In the genomic region with DNA sequence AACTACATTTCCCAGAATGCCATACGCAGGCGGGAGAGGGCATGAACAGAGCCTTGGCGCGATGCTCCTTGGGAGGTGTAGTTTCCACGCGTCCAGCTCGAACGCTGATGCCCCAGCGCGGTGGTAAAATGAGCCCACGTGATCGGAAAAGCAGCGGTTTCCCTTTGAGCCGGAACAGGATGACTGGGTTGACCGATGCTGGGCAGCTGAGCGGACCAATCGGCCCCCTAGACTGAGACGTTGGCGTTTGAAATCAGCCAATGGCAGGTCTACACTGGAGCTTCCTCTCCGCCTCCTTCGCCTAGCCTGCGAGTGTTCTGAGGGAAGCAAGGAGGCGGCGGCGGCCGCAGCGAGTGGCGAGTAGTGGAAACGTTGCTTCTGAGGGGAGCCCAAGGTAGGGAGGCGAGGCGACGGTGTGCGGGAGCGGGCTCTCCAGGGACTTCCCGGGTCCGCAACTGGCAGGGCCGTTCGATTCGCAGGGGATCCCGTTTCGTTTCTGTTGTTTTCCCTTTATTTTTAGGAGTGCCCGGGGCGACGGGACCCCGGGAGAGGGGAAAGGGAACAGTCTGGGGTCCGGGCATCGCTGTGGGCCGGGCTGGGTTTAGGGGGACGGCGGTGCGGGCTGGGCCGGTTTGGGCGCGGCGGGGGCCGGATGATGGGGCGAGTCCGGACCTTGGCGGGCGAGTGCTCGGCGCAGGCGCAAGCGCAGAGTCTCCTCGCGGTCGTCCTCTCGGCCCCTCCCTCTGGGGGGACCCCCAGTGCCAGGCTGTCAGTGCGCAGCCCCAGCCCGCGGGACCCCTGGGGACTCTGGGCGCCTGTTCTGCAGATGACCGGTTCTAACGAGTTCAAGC, we compare ENCODE assay signal across 1 cellular context.
TF ChIP-seq lines count a peak whose summit lies in the region.

A gene with protein sequence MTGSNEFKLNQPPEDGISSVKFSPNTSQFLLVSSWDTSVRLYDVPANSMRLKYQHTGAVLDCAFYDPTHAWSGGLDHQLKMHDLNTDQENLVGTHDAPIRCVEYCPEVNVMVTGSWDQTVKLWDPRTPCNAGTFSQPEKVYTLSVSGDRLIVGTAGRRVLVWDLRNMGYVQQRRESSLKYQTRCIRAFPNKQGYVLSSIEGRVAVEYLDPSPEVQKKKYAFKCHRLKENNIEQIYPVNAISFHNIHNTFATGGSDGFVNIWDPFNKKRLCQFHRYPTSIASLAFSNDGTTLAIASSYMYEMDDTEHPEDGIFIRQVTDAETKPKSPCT (plus strand): TSS at position 311 of the 851 bp plus-strand sequence. CDS start 516 bp downstream, at position 827.

TF ChIP-seq in HEK293, 187 proteins besides CTCF, POLR2A, EP300 and RAD21 (continued from another document):
- peak; percentile 61 for TF ChIP-seq ZNF629 (tag by site-specific recombination; IDR thresholded peaks at IDR 0.05)
- TF ChIP-seq ZNF510 (tag by site-specific recombination; IDR thresholded peaks at IDR 0.05; ENCODE audit: insufficient replicate concordance) = no peak
- TF ChIP-seq, protein P1, sequence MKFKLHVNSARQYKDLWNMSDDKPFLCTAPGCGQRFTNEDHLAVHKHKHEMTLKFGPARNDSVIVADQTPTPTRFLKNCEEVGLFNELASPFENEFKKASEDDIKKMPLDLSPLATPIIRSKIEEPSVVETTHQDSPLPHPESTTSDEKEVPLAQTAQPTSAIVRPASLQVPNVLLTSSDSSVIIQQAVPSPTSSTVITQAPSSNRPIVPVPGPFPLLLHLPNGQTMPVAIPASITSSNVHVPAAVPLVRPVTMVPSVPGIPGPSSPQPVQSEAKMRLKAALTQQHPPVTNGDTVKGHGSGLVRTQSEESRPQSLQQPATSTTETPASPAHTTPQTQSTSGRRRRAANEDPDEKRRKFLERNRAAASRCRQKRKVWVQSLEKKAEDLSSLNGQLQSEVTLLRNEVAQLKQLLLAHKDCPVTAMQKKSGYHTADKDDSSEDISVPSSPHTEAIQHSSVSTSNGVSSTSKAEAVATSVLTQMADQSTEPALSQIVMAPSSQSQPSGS (tag by site-specific recombination; IDR thresholded peaks at IDR 0.05; ENCODE audit: low read depth) = no peak
- TF ChIP-seq, protein P2, sequence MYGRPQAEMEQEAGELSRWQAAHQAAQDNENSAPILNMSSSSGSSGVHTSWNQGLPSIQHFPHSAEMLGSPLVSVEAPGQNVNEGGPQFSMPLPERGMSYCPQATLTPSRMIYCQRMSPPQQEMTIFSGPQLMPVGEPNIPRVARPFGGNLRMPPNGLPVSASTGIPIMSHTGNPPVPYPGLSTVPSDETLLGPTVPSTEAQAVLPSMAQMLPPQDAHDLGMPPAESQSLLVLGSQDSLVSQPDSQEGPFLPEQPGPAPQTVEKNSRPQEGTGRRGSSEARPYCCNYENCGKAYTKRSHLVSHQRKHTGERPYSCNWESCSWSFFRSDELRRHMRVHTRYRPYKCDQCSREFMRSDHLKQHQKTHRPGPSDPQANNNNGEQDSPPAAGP (tag by site-specific recombination; IDR thresholded peaks at IDR 0.05) = no peak
- TF ChIP-seq, protein P3, sequence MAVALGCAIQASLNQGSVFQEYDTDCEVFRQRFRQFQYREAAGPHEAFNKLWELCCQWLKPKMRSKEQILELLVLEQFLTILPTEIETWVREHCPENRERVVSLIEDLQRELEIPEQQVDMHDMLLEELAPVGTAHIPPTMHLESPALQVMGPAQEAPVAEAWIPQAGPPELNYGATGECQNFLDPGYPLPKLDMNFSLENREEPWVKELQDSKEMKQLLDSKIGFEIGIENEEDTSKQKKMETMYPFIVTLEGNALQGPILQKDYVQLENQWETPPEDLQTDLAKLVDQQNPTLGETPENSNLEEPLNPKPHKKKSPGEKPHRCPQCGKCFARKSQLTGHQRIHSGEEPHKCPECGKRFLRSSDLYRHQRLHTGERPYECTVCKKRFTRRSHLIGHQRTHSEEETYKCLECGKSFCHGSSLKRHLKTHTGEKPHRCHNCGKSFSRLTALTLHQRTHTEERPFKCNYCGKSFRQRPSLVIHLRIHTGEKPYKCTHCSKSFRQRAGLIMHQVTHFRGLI (tag by site-specific recombination; IDR thresholded peaks at IDR 0.05) = peak; percentile 97
- peak; percentile 49; the same call in 1 of the 2 replicates for TF ChIP-seq ZBTB48 (tag by site-specific recombination; IDR thresholded peaks at IDR 0.05)
- TF ChIP-seq ZNF416 (tag by site-specific recombination; IDR thresholded peaks at IDR 0.05) = no peak
- no peak for TF ChIP-seq RBAK (tag by site-specific recombination; IDR thresholded peaks at IDR 0.05)
- TF ChIP-seq ZNF174 (tag by site-specific recombination; IDR thresholded peaks at IDR 0.05) = no peak
- TF ChIP-seq MZF1 (tag by site-specific recombination; IDR thresholded peaks at IDR 0.05; ENCODE audit: borderline replicate concordance) = no peak
- TF ChIP-seq, protein P4, sequence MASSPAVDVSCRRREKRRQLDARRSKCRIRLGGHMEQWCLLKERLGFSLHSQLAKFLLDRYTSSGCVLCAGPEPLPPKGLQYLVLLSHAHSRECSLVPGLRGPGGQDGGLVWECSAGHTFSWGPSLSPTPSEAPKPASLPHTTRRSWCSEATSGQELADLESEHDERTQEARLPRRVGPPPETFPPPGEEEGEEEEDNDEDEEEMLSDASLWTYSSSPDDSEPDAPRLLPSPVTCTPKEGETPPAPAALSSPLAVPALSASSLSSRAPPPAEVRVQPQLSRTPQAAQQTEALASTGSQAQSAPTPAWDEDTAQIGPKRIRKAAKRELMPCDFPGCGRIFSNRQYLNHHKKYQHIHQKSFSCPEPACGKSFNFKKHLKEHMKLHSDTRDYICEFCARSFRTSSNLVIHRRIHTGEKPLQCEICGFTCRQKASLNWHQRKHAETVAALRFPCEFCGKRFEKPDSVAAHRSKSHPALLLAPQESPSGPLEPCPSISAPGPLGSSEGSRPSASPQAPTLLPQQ (tag by site-specific recombination; IDR thresholded peaks at IDR 0.05) = no peak
- TF ChIP-seq ZFP37 (tag by site-specific recombination; IDR thresholded peaks at IDR 0.05) = no peak; the same call in 1 of the 2 replicates
- TF ChIP-seq ZNF19 (tag by site-specific recombination; IDR thresholded peaks at IDR 0.05; ENCODE audit: low read depth) = no peak
- TF ChIP-seq, protein P5, sequence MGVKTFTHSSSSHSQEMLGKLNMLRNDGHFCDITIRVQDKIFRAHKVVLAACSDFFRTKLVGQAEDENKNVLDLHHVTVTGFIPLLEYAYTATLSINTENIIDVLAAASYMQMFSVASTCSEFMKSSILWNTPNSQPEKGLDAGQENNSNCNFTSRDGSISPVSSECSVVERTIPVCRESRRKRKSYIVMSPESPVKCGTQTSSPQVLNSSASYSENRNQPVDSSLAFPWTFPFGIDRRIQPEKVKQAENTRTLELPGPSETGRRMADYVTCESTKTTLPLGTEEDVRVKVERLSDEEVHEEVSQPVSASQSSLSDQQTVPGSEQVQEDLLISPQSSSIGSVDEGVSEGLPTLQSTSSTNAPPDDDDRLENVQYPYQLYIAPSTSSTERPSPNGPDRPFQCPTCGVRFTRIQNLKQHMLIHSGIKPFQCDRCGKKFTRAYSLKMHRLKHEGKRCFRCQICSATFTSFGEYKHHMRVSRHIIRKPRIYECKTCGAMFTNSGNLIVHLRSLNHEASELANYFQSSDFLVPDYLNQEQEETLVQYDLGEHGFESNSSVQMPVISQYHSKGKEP (tag by site-specific recombination; IDR thresholded peaks at IDR 0.05) = no peak
- TF ChIP-seq PRDM1 (tag by site-specific recombination; IDR thresholded peaks at IDR 0.05) = no peak
- no peak for TF ChIP-seq ZNF157 (tag by site-specific recombination; IDR thresholded peaks at IDR 0.05)
- no peak for TF ChIP-seq ZNF23 (tag by site-specific recombination; IDR thresholded peaks at IDR 0.05; ENCODE audit: borderline replicate concordance)
- TF ChIP-seq ZNF391 (tag by site-specific recombination; IDR thresholded peaks at IDR 0.05; ENCODE audit: borderline replicate concordance, low read depth) = peak; percentile 41; the same call in 1 of the 2 replicates
- no peak for TF ChIP-seq ZNF514 (tag by site-specific recombination; IDR thresholded peaks at IDR 0.05)
- no peak for TF ChIP-seq SCRT2 (tag by site-specific recombination; IDR thresholded peaks at IDR 0.05)
- TF ChIP-seq ZNF354C (tag by site-specific recombination; IDR thresholded peaks at IDR 0.05; ENCODE audit: borderline replicate concordance, low read depth) = no peak
- TF ChIP-seq YY2 (tag by site-specific recombination; IDR thresholded peaks at IDR 0.05) = peak; percentile 42; the same call in 1 of the 2 replicates
- TF ChIP-seq, protein P6, sequence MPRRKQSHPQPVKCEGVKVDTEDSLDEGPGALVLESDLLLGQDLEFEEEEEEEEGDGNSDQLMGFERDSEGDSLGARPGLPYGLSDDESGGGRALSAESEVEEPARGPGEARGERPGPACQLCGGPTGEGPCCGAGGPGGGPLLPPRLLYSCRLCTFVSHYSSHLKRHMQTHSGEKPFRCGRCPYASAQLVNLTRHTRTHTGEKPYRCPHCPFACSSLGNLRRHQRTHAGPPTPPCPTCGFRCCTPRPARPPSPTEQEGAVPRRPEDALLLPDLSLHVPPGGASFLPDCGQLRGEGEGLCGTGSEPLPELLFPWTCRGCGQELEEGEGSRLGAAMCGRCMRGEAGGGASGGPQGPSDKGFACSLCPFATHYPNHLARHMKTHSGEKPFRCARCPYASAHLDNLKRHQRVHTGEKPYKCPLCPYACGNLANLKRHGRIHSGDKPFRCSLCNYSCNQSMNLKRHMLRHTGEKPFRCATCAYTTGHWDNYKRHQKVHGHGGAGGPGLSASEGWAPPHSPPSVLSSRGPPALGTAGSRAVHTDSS (tag by site-specific recombination; IDR thresholded peaks at IDR 0.05) = no peak
- no peak for TF ChIP-seq ZNF558 (tag by site-specific recombination; IDR thresholded peaks at IDR 0.05)
- no peak for TF ChIP-seq ZNF404 (tag by site-specific recombination; IDR thresholded peaks at IDR 0.05)
- TF ChIP-seq GLI4 (tag by site-specific recombination; IDR thresholded peaks at IDR 0.05) = no peak
- no peak for TF ChIP-seq GLI2 (tag by site-specific recombination; IDR thresholded peaks at IDR 0.05; ENCODE audit: borderline replicate concordance, low read depth)
- TF ChIP-seq, protein P7, sequence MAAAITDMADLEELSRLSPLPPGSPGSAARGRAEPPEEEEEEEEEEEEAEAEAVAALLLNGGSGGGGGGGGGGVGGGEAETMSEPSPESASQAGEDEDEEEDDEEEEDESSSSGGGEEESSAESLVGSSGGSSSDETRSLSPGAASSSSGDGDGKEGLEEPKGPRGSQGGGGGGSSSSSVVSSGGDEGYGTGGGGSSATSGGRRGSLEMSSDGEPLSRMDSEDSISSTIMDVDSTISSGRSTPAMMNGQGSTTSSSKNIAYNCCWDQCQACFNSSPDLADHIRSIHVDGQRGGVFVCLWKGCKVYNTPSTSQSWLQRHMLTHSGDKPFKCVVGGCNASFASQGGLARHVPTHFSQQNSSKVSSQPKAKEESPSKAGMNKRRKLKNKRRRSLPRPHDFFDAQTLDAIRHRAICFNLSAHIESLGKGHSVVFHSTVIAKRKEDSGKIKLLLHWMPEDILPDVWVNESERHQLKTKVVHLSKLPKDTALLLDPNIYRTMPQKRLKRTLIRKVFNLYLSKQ (tag by site-specific recombination; IDR thresholded peaks at IDR 0.05; ENCODE audit: borderline replicate concordance) = no peak
- no peak for TF ChIP-seq ZNF184 (tag by site-specific recombination; IDR thresholded peaks at IDR 0.05)
- TF ChIP-seq, protein P8, sequence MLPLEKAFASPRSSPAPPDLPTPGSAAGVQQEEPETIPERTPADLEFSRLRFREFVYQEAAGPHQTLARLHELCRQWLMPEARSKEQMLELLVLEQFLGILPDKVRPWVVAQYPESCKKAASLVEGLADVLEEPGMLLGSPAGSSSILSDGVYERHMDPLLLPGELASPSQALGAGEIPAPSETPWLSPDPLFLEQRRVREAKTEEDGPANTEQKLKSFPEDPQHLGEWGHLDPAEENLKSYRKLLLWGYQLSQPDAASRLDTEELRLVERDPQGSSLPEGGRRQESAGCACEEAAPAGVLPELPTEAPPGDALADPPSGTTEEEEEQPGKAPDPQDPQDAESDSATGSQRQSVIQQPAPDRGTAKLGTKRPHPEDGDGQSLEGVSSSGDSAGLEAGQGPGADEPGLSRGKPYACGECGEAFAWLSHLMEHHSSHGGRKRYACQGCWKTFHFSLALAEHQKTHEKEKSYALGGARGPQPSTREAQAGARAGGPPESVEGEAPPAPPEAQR (tag by site-specific recombination; IDR thresholded peaks at IDR 0.05) = no peak
- TF ChIP-seq ZNF350 (tag by site-specific recombination; IDR thresholded peaks at IDR 0.05) = no peak
